Comparison of ENCODE assay signal across 21 cellular contexts in the genomic region with DNA sequence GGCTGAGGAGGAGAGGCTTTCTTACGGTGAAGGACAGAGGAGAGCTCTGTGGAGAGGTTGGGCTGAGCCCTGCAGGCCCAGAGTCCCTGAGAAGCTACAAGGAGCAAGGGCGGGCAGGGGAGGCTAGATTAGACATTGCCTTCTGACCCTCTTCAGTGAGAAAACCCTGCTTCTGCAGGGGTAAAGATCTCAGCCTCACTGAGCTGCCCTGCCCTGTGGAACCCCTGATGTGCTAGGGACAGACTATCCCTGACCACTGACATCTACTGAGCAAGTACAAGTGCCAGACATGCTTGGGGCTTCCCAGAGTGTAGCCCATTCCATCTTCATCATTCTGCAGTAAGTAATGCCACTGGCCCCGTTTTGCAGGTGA.
DNase-seq lines count a peak whose midpoint lies in the region; ATAC-seq and TF ChIP-seq lines count a peak whose summit lies in the region.
"Had no signal": no experiment of that assay in that cellular context is flagged by ENCODE, and none has a peak within 500 bp of the region (broad histone marks: within the 10 kb centered on the region; RNA-seq: fewer than 3 reads in every experiment).

No MANE protein-coding gene starts in this region.

- H3K9me3 Mint-ChIP-seq in activated naive CD4-positive, alpha-beta T cell treated with anti-CD3 and anti-CD28 coated beads, Interleukin-2, amount 50 U/mL, for 72 hours, result peaks cover 3 to 4% of the 10 kb centered on the region in 2 donors
- H3K9me3 Mint-ChIP-seq: CD8-positive, alpha-beta memory T cell; H9; HFFc6 had no signal

- H3K27ac ChIP-seq in BLaER1, result no peak overlapping the region
- peak overlapping the region; percentile 80 for H3K27ac ChIP-seq in RWPE2 (ENCODE audit: poor library complexity, severe bottlenecking)
- H3K27ac ChIP-seq in neuronal stem cell (replicated peaks; ENCODE audit: low read length), result no peak overlapping the region
- H3K27ac ChIP-seq: A549, SK-N-MC had no signal

- DNase-seq in GM10266 (ENCODE audit: extremely low spot score), result peak; percentile 2
- no peak for DNase-seq in RWPE2 (ENCODE audit: low spot score)
- no peak for DNase-seq in neuronal stem cell (ENCODE audit: low spot score)
- no peak for DNase-seq in MG63
- DNase-seq in activated naive CD4-positive, alpha-beta T cell treated with anti-CD3 and anti-CD28 coated beads, Interleukin-2, amount 50 U/mL, for 72 hours (ENCODE audit: low spot score in 2 of 2), result no peak
- DNase-seq in stimulated activated CD8-positive, alpha-beta memory T cell treated with anti-CD3 and anti-CD28 coated beads, Interleukin-4, amount 100 ng/mL, for 48 hours, result no peak
- DNase-seq: CD8-positive, alpha-beta memory T cell; GF-D8; HFFc6; KBM-7; NCI-H2081; NCI-H2227 treated with DMSO at 0.1 percent for 48 hours; NCI-H526 treated with DMSO at 0.1 percent for 48 hours; SIG-M5 had no signal

- no peak overlapping the region for H3K4ac ChIP-seq in neuronal stem cell (ENCODE audit: low read length)

- no peak overlapping the region for H3K14ac ChIP-seq in neuronal stem cell (ENCODE audit: low read length)

- H3K9ac ChIP-seq in BLaER1 (no peak overlapping the region), neuronal stem cell (ENCODE audit: low read depth, low read length, poor library complexity) (no peak overlapping the region)

- no peaks in the 10 kb centered on the region for H3K79me1 ChIP-seq in neuronal stem cell (ENCODE audit: low read depth, low read length)

- H3K9me3 ChIP-seq in BLaER1 (no peaks in the 10 kb centered on the region), RWPE2 (ENCODE audit: severe bottlenecking) (no peaks in the 10 kb centered on the region), neuronal stem cell (replicated peaks in 1 of 2; ENCODE audit: control insufficient read depth in 2 of 2, insufficient read depth in 1 of 2, low read depth in 1 of 2, low read length in 2 of 2) (no peaks in the 10 kb centered on the region), MG63 (no peaks in the 10 kb centered on the region)
- H3K9me3 ChIP-seq: A549 had no signal

- WGBS in neuronal stem cell (ENCODE audit: extremely low coverage in 2 of 2, insufficient read length in 2 of 2, insufficient replicate concordance in 1 of 2), 2 donors, result no CpG with 5 or more reads among the region's 3 CpGs

- H2BK5ac ChIP-seq in neuronal stem cell (ENCODE audit: low read length), result no peak overlapping the region

- no peak overlapping the region for H3K4me3 ChIP-seq in BLaER1
- H3K4me3 ChIP-seq in RWPE2 (ENCODE audit: severe bottlenecking), result no peak overlapping the region
- H3K4me3 ChIP-seq in neuronal stem cell (ENCODE audit: low read length in 2 of 2), result no peak overlapping the region
- H3K4me3 ChIP-seq in MG63, result no peak overlapping the region
- H3K4me3 ChIP-seq: A549, GM23338, SK-N-MC had no signal

- no peak for TF ChIP-seq CTCF in GM10266 (IDR thresholded peaks at IDR 0.05; ENCODE audit: control insufficient read depth, insufficient read depth, low read depth, missing control alignments)
- TF ChIP-seq CTCF in RWPE2 (IDR thresholded peaks at IDR 0.05; ENCODE audit: poor library complexity, severe bottlenecking), result no peak

- no peak overlapping the region for H2BK12ac ChIP-seq in neuronal stem cell (ENCODE audit: low read length)

- H2BK120ac ChIP-seq in neuronal stem cell (ENCODE audit: low read depth, low read length), result no peak overlapping the region

- no peak overlapping the region for H2BK15ac ChIP-seq in neuronal stem cell (ENCODE audit: low read length)

- peak overlapping the region; percentile 13 for H3K18ac ChIP-seq in neuronal stem cell (ENCODE audit: low read length)

- H4K8ac ChIP-seq in neuronal stem cell (ENCODE audit: low read depth, low read length), result no peak overlapping the region

- H3K4me1 ChIP-seq in BLaER1 (peaks cover 32% of the 10 kb centered on the region), RWPE2 (ENCODE audit: insufficient read depth, poor library complexity, severe bottlenecking) (peaks cover 49% of the 10 kb centered on the region), neuronal stem cell (ENCODE audit: control insufficient read depth in 2 of 2, insufficient read depth in 1 of 2, low read depth in 1 of 2, low read length in 2 of 2) (peaks cover 0 to 8% of the 10 kb centered on the region in 2 donors)
- H3K4me1 ChIP-seq: A549 had no signal

- no peak overlapping the region for H4K91ac ChIP-seq in neuronal stem cell (ENCODE audit: low read depth, low read length, poor library complexity)

- no peak overlapping the region for H3K23ac ChIP-seq in neuronal stem cell (ENCODE audit: low read depth, low read length, poor library complexity)

- H2AK5ac ChIP-seq in neuronal stem cell (ENCODE audit: low read depth, low read length), result no peak overlapping the region

- H3K36me3 Mint-ChIP-seq in activated naive CD4-positive, alpha-beta T cell treated with anti-CD3 and anti-CD28 coated beads, Interleukin-2, amount 50 U/mL, for 72 hours, result no peaks in the 10 kb centered on the region
- H3K36me3 Mint-ChIP-seq: CD14-positive monocyte; CD8-positive, alpha-beta memory T cell had no signal

- no peak for ATAC-seq in RWPE2 (ENCODE audit: low read depth)
- no peak for ATAC-seq in activated naive CD4-positive, alpha-beta T cell treated with anti-CD3 and anti-CD28 coated beads, Interleukin-2, amount 50 U/mL, for 72 hours
- ATAC-seq: GM23338 had no signal

- H3K4me2 ChIP-seq in BLaER1, result peak overlapping the region; percentile 25; the same call in 1 of the 2 replicates
- no peak overlapping the region for H3K4me2 ChIP-seq in neuronal stem cell (ENCODE audit: insufficient read depth, low read length, poor library complexity, severe bottlenecking)
- H3K4me2 ChIP-seq: A549, GM23338 had no signal

- no peak overlapping the region for H3K27ac Mint-ChIP-seq in activated naive CD4-positive, alpha-beta T cell treated with anti-CD3 and anti-CD28 coated beads, Interleukin-2, amount 50 U/mL, for 72 hours
- H3K27ac Mint-ChIP-seq: B cell, CD14-positive monocyte, GM23338, HFFc6 had no signal

- no peak overlapping the region for H2AFZ ChIP-seq in neuronal stem cell (ENCODE audit: low read length)
- H2AFZ ChIP-seq: GM23338 had no signal

- no peaks in the 10 kb centered on the region for H4K20me1 ChIP-seq in BLaER1

- H3K36me3 ChIP-seq in BLaER1 (no peaks in the 10 kb centered on the region), RWPE2 (ENCODE audit: low read depth) (no peaks in the 10 kb centered on the region), neuronal stem cell (replicated peaks in 1 of 2; ENCODE audit: control insufficient read depth in 2 of 2, insufficient read depth in 2 of 2, low read length in 2 of 2) (no peaks in the 10 kb centered on the region), MG63 (no peaks in the 10 kb centered on the region)

- H3K27me3 ChIP-seq in BLaER1, result no peaks in the 10 kb centered on the region
- no peaks in the 10 kb centered on the region for H3K27me3 ChIP-seq in RWPE2 (ENCODE audit: insufficient read depth, poor library complexity, severe bottlenecking)
- no peaks in the 10 kb centered on the region for H3K27me3 ChIP-seq in neuronal stem cell (ENCODE audit: control insufficient read depth in 3 of 3, insufficient read depth in 3 of 3, low read depth in 1 of 3, low read length in 3 of 3)
- H3K27me3 ChIP-seq in MG63, result no peaks in the 10 kb centered on the region
